In the genomic region with DNA sequence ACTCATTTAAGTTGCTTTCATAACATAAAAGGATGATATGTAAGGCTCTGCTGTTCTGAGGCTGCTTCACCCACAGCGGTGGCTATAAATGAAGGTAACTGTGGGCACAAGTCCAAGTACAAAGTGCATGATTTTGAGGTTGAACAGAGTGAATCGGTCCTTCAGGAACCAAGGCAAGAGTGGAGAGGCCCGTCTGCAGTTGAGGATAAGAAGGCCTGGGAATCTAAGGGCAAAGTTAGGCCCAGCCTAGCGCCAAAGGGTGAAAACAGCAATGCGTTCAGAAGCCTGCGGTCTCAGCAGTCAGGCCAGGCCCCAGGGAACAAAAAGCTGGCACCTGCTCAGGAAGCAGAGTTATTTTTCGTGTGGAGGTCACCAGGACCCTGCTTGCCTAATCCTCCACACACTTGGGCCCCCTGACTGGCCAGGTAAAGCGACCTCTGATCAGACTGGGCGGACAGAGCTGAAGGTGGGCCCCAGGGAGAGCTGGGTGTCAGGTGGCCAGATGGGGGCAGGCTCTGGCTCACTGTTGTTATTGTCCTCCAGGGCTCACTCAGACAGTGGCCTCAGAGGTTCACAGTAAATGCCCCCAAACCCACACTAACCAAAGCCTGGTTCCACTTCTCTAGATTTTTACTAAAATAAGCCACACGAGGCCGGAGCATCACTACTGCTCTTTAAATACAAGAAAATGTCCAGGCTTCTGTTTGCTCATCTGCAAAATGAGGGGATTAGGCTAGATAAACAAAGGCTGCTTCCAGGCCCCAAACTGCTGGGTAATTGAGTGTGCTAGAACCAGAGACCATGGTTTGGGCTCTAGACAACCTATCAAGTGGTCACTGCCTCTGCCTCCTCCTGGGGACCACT, we compare ENCODE assay signal across 1 cellular context.
TF ChIP-seq lines count a peak whose summit lies in the region.

No MANE protein-coding gene starts in this region.

TF ChIP-seq in HepG2, 621 proteins besides CTCF, POLR2A, EP300 and RAD21 (continued from another document and continues in another):
- no peak for TF ChIP-seq FOXA1 (IDR thresholded peaks at IDR 0.05)
- peak; percentile 46 for TF ChIP-seq FOXA1 (CRISPR knock-in tag; IDR thresholded peaks at IDR 0.05)
- TF ChIP-seq, protein P1, sequence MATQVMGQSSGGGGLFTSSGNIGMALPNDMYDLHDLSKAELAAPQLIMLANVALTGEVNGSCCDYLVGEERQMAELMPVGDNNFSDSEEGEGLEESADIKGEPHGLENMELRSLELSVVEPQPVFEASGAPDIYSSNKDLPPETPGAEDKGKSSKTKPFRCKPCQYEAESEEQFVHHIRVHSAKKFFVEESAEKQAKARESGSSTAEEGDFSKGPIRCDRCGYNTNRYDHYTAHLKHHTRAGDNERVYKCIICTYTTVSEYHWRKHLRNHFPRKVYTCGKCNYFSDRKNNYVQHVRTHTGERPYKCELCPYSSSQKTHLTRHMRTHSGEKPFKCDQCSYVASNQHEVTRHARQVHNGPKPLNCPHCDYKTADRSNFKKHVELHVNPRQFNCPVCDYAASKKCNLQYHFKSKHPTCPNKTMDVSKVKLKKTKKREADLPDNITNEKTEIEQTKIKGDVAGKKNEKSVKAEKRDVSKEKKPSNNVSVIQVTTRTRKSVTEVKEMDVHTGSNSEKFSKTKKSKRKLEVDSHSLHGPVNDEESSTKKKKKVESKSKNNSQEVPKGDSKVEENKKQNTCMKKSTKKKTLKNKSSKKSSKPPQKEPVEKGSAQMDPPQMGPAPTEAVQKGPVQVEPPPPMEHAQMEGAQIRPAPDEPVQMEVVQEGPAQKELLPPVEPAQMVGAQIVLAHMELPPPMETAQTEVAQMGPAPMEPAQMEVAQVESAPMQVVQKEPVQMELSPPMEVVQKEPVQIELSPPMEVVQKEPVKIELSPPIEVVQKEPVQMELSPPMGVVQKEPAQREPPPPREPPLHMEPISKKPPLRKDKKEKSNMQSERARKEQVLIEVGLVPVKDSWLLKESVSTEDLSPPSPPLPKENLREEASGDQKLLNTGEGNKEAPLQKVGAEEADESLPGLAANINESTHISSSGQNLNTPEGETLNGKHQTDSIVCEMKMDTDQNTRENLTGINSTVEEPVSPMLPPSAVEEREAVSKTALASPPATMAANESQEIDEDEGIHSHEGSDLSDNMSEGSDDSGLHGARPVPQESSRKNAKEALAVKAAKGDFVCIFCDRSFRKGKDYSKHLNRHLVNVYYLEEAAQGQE (IDR thresholded peaks at IDR 0.05; ENCODE audit: borderline replicate concordance in 1 of 2, low read depth in 1 of 2, low read length in 2 of 2) = peak in 1 of 2 experiments; percentile 51; a peak in 2 of 4 replicates
- TF ChIP-seq ZNF337 (CRISPR knock-in tag; IDR thresholded peaks at IDR 0.05; ENCODE audit: borderline replicate concordance, low read depth) = peak; percentile 85; the same call in 1 of the 2 replicates
- no peak for TF ChIP-seq ZNF446 (CRISPR knock-in tag; IDR thresholded peaks at IDR 0.05)
- no peak for TF ChIP-seq ATRX (CRISPR knock-in tag; IDR thresholded peaks at IDR 0.05; ENCODE audit: borderline replicate concordance)
- TF ChIP-seq SRY (CRISPR knock-in tag; IDR thresholded peaks at IDR 0.05) = 0 out of 2 replicates have a peak, but pooled peaks have one; percentile 18
- TF ChIP-seq, protein P2, sequence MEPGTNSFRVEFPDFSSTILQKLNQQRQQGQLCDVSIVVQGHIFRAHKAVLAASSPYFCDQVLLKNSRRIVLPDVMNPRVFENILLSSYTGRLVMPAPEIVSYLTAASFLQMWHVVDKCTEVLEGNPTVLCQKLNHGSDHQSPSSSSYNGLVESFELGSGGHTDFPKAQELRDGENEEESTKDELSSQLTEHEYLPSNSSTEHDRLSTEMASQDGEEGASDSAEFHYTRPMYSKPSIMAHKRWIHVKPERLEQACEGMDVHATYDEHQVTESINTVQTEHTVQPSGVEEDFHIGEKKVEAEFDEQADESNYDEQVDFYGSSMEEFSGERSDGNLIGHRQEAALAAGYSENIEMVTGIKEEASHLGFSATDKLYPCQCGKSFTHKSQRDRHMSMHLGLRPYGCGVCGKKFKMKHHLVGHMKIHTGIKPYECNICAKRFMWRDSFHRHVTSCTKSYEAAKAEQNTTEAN (CRISPR knock-in tag; conservative IDR thresholded peaks at IDR 0.05) = peak; percentile 90
- TF ChIP-seq, protein P3, sequence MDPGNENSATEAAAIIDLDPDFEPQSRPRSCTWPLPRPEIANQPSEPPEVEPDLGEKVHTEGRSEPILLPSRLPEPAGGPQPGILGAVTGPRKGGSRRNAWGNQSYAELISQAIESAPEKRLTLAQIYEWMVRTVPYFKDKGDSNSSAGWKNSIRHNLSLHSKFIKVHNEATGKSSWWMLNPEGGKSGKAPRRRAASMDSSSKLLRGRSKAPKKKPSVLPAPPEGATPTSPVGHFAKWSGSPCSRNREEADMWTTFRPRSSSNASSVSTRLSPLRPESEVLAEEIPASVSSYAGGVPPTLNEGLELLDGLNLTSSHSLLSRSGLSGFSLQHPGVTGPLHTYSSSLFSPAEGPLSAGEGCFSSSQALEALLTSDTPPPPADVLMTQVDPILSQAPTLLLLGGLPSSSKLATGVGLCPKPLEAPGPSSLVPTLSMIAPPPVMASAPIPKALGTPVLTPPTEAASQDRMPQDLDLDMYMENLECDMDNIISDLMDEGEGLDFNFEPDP (CRISPR knock-in tag; conservative IDR thresholded peaks at IDR 0.05) = 0 out of 2 replicates have a peak, but pooled peaks have one; percentile 66
- peak; percentile 69; the same call in 1 of the 2 replicates for TF ChIP-seq TEAD2 (CRISPR knock-in tag; IDR thresholded peaks at IDR 0.05)
- no peak for TF ChIP-seq ZNF558 (CRISPR knock-in tag; IDR thresholded peaks at IDR 0.05; ENCODE audit: borderline replicate concordance)
- peak; percentile 86 for TF ChIP-seq DMAP1 (CRISPR knock-in tag; IDR thresholded peaks at IDR 0.05)
- no peak for TF ChIP-seq HDAC6 (IDR thresholded peaks at IDR 0.05; ENCODE audit: low read depth, low read length)
- TF ChIP-seq, protein P4, sequence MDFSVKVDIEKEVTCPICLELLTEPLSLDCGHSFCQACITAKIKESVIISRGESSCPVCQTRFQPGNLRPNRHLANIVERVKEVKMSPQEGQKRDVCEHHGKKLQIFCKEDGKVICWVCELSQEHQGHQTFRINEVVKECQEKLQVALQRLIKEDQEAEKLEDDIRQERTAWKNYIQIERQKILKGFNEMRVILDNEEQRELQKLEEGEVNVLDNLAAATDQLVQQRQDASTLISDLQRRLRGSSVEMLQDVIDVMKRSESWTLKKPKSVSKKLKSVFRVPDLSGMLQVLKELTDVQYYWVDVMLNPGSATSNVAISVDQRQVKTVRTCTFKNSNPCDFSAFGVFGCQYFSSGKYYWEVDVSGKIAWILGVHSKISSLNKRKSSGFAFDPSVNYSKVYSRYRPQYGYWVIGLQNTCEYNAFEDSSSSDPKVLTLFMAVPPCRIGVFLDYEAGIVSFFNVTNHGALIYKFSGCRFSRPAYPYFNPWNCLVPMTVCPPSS (IDR thresholded peaks at IDR 0.05) = no peak
- TF ChIP-seq SMARCE1 (IDR thresholded peaks at IDR 0.05; ENCODE audit: borderline replicate concordance) = no peak
- TF ChIP-seq TP53 (CRISPR knock-in tag; conservative IDR thresholded peaks at IDR 0.05) = no peak; the same call in none of the 2 replicates
- TF ChIP-seq REXO4 (CRISPR knock-in tag; IDR thresholded peaks at IDR 0.05; ENCODE audit: borderline replicate concordance) = no peak
- TF ChIP-seq ZNF230 (CRISPR knock-in tag; IDR thresholded peaks at IDR 0.05) = no peak; the same call in 1 of the 2 replicates
- TF ChIP-seq ZNF234 (CRISPR knock-in tag; conservative IDR thresholded peaks at IDR 0.05) = no peak
- TF ChIP-seq U2AF1 (optimal IDR thresholded peaks at IDR 0.05; ENCODE audit: low read depth, low read length) = no peak
- no peak for TF ChIP-seq ZNF160 (CRISPR knock-in tag; IDR thresholded peaks at IDR 0.05)
- TF ChIP-seq, protein P5, sequence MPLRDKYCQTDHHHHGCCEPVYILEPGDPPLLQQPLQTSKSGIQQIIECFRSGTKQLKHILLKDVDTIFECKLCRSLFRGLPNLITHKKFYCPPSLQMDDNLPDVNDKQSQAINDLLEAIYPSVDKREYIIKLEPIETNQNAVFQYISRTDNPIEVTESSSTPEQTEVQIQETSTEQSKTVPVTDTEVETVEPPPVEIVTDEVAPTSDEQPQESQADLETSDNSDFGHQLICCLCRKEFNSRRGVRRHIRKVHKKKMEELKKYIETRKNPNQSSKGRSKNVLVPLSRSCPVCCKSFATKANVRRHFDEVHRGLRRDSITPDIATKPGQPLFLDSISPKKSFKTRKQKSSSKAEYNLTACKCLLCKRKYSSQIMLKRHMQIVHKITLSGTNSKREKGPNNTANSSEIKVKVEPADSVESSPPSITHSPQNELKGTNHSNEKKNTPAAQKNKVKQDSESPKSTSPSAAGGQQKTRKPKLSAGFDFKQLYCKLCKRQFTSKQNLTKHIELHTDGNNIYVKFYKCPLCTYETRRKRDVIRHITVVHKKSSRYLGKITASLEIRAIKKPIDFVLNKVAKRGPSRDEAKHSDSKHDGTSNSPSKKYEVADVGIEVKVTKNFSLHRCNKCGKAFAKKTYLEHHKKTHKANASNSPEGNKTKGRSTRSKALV (CRISPR knock-in tag; IDR thresholded peaks at IDR 0.05) = peak; percentile 89; the same call in 1 of the 2 replicates
- TF ChIP-seq TAF1 (CRISPR knock-in tag; IDR thresholded peaks at IDR 0.05) = peak; percentile 68
- peak; percentile 94 for TF ChIP-seq POGZ (CRISPR knock-in tag; IDR thresholded peaks at IDR 0.05)
- peak; percentile 55 for TF ChIP-seq ELF1 (CRISPR knock-in tag; IDR thresholded peaks at IDR 0.05)
- peak; percentile 90 for TF ChIP-seq PHF5A (CRISPR knock-in tag; IDR thresholded peaks at IDR 0.05; ENCODE audit: low read depth, unreplicated experiment)
- TF ChIP-seq GPN1 (CRISPR knock-in tag; IDR thresholded peaks at IDR 0.05; ENCODE audit: borderline replicate concordance) = no peak
- no peak for TF ChIP-seq RARG (CRISPR knock-in tag; IDR thresholded peaks at IDR 0.05; ENCODE audit: low read depth)
- no peak for TF ChIP-seq SATB2 (CRISPR knock-in tag; IDR thresholded peaks at IDR 0.05)
- TF ChIP-seq, protein P6, sequence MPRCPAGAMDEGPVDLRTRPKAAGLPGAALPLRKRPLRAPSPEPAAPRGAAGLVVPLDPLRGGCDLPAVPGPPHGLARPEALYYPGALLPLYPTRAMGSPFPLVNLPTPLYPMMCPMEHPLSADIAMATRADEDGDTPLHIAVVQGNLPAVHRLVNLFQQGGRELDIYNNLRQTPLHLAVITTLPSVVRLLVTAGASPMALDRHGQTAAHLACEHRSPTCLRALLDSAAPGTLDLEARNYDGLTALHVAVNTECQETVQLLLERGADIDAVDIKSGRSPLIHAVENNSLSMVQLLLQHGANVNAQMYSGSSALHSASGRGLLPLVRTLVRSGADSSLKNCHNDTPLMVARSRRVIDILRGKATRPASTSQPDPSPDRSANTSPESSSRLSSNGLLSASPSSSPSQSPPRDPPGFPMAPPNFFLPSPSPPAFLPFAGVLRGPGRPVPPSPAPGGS (CRISPR knock-in tag; IDR thresholded peaks at IDR 0.05) = peak; percentile 93
- TF ChIP-seq GTF2F1 (IDR thresholded peaks at IDR 0.05; ENCODE audit: low read length) = no peak
- no peak for TF ChIP-seq ZNF790 (CRISPR knock-in tag; IDR thresholded peaks at IDR 0.05; ENCODE audit: borderline replicate concordance)
- TF ChIP-seq, protein P7, sequence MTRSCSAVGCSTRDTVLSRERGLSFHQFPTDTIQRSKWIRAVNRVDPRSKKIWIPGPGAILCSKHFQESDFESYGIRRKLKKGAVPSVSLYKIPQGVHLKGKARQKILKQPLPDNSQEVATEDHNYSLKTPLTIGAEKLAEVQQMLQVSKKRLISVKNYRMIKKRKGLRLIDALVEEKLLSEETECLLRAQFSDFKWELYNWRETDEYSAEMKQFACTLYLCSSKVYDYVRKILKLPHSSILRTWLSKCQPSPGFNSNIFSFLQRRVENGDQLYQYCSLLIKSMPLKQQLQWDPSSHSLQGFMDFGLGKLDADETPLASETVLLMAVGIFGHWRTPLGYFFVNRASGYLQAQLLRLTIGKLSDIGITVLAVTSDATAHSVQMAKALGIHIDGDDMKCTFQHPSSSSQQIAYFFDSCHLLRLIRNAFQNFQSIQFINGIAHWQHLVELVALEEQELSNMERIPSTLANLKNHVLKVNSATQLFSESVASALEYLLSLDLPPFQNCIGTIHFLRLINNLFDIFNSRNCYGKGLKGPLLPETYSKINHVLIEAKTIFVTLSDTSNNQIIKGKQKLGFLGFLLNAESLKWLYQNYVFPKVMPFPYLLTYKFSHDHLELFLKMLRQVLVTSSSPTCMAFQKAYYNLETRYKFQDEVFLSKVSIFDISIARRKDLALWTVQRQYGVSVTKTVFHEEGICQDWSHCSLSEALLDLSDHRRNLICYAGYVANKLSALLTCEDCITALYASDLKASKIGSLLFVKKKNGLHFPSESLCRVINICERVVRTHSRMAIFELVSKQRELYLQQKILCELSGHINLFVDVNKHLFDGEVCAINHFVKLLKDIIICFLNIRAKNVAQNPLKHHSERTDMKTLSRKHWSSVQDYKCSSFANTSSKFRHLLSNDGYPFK (CRISPR knock-in tag; IDR thresholded peaks at IDR 0.05; ENCODE audit: borderline replicate concordance) = no peak; the same call in 1 of the 2 replicates
- TF ChIP-seq SIX1 (CRISPR knock-in tag; IDR thresholded peaks at IDR 0.05; ENCODE audit: borderline replicate concordance) = peak; percentile 78; the same call in 1 of the 2 replicates
- TF ChIP-seq ZNF674 (CRISPR knock-in tag; IDR thresholded peaks at IDR 0.05; ENCODE audit: low read depth) = 0 out of 2 replicates have a peak, but pooled peaks have one; percentile 85
- TF ChIP-seq HHEX (CRISPR knock-in tag; IDR thresholded peaks at IDR 0.05) = peak; percentile 34; the same call in 1 of the 2 replicates
- no peak; the same call in 1 of the 2 replicates for TF ChIP-seq ADNP (CRISPR knock-in tag; IDR thresholded peaks at IDR 0.05)
- TF ChIP-seq, protein P8, sequence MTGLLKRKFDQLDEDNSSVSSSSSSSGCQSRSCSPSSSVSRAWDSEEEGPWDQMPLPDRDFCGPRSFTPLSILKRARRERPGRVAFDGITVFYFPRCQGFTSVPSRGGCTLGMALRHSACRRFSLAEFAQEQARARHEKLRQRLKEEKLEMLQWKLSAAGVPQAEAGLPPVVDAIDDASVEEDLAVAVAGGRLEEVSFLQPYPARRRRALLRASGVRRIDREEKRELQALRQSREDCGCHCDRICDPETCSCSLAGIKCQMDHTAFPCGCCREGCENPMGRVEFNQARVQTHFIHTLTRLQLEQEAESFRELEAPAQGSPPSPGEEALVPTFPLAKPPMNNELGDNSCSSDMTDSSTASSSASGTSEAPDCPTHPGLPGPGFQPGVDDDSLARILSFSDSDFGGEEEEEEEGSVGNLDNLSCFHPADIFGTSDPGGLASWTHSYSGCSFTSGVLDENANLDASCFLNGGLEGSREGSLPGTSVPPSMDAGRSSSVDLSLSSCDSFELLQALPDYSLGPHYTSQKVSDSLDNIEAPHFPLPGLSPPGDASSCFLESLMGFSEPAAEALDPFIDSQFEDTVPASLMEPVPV (CRISPR knock-in tag; IDR thresholded peaks at IDR 0.05) = peak; percentile 80
- TF ChIP-seq MAF1 (CRISPR knock-in tag; IDR thresholded peaks at IDR 0.05; ENCODE audit: borderline replicate concordance) = no peak
- peak; percentile 97 for TF ChIP-seq ZNF33B (CRISPR knock-in tag; IDR thresholded peaks at IDR 0.05)
- TF ChIP-seq ZNF263 (CRISPR knock-in tag; IDR thresholded peaks at IDR 0.05) = peak; percentile 35
- peak; percentile 67; the same call in 1 of the 2 replicates for TF ChIP-seq NKX3-1 (CRISPR knock-in tag; IDR thresholded peaks at IDR 0.05)
- TF ChIP-seq SSRP1 (CRISPR knock-in tag; IDR thresholded peaks at IDR 0.05) = peak; percentile 46; the same call in 1 of the 2 replicates
- no peak for TF ChIP-seq ZNF577 (CRISPR knock-in tag; IDR thresholded peaks at IDR 0.05; ENCODE audit: borderline replicate concordance, low read depth)
- no peak for TF ChIP-seq EZH2 (conservative IDR thresholded peaks at IDR 0.05; ENCODE audit: low read depth, low read length)
- TF ChIP-seq RELA (CRISPR knock-in tag; IDR thresholded peaks at IDR 0.05) = peak; percentile 89; the same call in 1 of the 2 replicates
- 0 out of 2 replicates have a peak, but pooled peaks have one; percentile 50 for TF ChIP-seq ZNF451 (CRISPR knock-in tag; IDR thresholded peaks at IDR 0.05)
- peak; percentile 64; the same call in 1 of the 2 replicates for TF ChIP-seq SIN3A (IDR thresholded peaks at IDR 0.05; ENCODE audit: borderline replicate concordance, low read depth, low read length)
